In the genomic region with DNA sequence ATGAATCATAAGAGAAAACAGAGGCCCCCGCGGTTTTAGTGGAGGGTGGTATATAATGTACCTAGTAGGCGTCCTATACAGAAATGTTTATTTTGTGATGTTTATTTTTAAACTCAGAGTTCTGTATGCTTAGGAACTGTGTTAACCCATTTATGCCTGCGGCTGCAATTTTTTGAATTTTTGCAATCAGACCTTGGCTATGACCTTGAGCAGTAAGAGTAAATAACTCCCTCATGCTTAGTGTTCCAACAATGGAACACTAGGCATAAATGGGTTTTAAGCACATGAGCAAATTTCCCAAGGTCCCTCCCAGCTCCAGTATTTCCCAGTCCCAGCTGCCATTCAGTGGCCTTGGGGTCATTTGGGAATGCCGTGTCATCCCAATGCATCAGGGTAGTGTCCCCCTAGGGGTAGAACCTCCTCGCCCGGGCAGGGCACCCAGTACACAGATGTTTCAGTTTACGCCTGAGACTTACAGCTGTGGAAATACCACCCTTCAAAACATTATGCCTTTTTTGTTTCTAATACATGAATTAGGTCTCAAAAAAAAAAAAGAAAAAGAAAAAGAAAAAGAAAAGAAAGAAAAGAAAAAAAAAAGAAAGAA, we compare ENCODE assay signal across 14 cellular contexts.
"Had no signal": no experiment of that assay in that cellular context is flagged by ENCODE, and none has a peak within 500 bp of the region (broad histone marks: within the 10 kb centered on the region; RNA-seq: fewer than 3 reads in every experiment).

No MANE protein-coding gene starts in this region.

- H3K36me3 ChIP-seq: adrenal gland, left lung, tibial nerve had no signal

- H3K27me3 ChIP-seq: adrenal gland, left lung, tibial nerve had no signal

- DNase-seq: activated CD4-positive, alpha-beta T cell treated with anti-CD3 and anti-CD28 coated beads for 36 hours; activated CD4-positive, alpha-beta T cell treated with anti-CD3 and anti-CD28 coated beads, Interleukin-2, amount 50 U/mL, for 48 hours; activated gamma-delta T cell; adrenal gland; effector memory CD4-positive, alpha-beta T cell; hippocampal formation; left lung; naive thymus-derived CD8-positive, alpha-beta T cell; nucleus accumbens; posterior cingulate gyrus had no signal

- H3K27me3 Mint-ChIP-seq: activated CD4-positive, alpha-beta T cell treated with anti-CD3 and anti-CD28 coated beads for 36 hours; stimulated activated naive CD8-positive, alpha-beta T cell treated with anti-CD3 and anti-CD28 coated beads, Interleukin-15, Interleukin-2, amounts not matched to agents 100 ng/mL and 50 ng/mL, for 24 hours had no signal

- ATAC-seq: activated CD4-positive, alpha-beta T cell treated with anti-CD3 and anti-CD28 coated beads for 36 hours; activated naive CD4-positive, alpha-beta T cell treated with anti-CD3 and anti-CD28 coated beads, Interleukin-2, amount 50 U/mL, for 72 hours; naive thymus-derived CD8-positive, alpha-beta T cell had no signal

- H3K4me3 ChIP-seq: adrenal gland, left lung, tibial nerve had no signal

- H3K27ac ChIP-seq: adrenal gland, left lung, tibial nerve had no signal

- H3K27ac Mint-ChIP-seq: activated CD4-positive, alpha-beta T cell treated with anti-CD3 and anti-CD28 coated beads for 36 hours; activated naive CD4-positive, alpha-beta T cell treated with anti-CD3 and anti-CD28 coated beads, Interleukin-2, amount 50 U/mL, for 72 hours; dendritic cell treated with granulocyte-macrophage colony-stimulating factor and Interleukin-4, amounts not matched to agents 40 ng/mL and 50 ng/mL, for 4 days; naive thymus-derived CD8-positive, alpha-beta T cell; stimulated activated naive CD8-positive, alpha-beta T cell treated with anti-CD3 and anti-CD28 coated beads, Interleukin-15, Interleukin-2, amounts not matched to agents 100 ng/mL and 50 ng/mL, for 24 hours had no signal

- H3K4me1 Mint-ChIP-seq: activated CD4-positive, alpha-beta T cell treated with anti-CD3 and anti-CD28 coated beads for 36 hours; naive thymus-derived CD8-positive, alpha-beta T cell had no signal

- H3K4me1 ChIP-seq: left lung had no signal

- H3K4me3 Mint-ChIP-seq: activated CD4-positive, alpha-beta T cell treated with anti-CD3 and anti-CD28 coated beads for 36 hours; dendritic cell treated with granulocyte-macrophage colony-stimulating factor and Interleukin-4, amounts not matched to agents 40 ng/mL and 50 ng/mL, for 4 days; naive thymus-derived CD8-positive, alpha-beta T cell; stimulated activated naive CD8-positive, alpha-beta T cell treated with anti-CD3 and anti-CD28 coated beads, Interleukin-15, Interleukin-2, amounts not matched to agents 100 ng/mL and 50 ng/mL, for 24 hours had no signal

- H3K9me3 ChIP-seq: adrenal gland had no signal

- H3K9me3 Mint-ChIP-seq: dendritic cell treated with granulocyte-macrophage colony-stimulating factor and Interleukin-4, amounts not matched to agents 40 ng/mL and 50 ng/mL, for 4 days had no signal

- H3K36me3 Mint-ChIP-seq: activated naive CD4-positive, alpha-beta T cell treated with anti-CD3 and anti-CD28 coated beads, Interleukin-2, amount 50 U/mL, for 72 hours; naive thymus-derived CD8-positive, alpha-beta T cell had no signal
